Comparison of ENCODE assay signal across 15 cellular contexts in the genomic region with DNA sequence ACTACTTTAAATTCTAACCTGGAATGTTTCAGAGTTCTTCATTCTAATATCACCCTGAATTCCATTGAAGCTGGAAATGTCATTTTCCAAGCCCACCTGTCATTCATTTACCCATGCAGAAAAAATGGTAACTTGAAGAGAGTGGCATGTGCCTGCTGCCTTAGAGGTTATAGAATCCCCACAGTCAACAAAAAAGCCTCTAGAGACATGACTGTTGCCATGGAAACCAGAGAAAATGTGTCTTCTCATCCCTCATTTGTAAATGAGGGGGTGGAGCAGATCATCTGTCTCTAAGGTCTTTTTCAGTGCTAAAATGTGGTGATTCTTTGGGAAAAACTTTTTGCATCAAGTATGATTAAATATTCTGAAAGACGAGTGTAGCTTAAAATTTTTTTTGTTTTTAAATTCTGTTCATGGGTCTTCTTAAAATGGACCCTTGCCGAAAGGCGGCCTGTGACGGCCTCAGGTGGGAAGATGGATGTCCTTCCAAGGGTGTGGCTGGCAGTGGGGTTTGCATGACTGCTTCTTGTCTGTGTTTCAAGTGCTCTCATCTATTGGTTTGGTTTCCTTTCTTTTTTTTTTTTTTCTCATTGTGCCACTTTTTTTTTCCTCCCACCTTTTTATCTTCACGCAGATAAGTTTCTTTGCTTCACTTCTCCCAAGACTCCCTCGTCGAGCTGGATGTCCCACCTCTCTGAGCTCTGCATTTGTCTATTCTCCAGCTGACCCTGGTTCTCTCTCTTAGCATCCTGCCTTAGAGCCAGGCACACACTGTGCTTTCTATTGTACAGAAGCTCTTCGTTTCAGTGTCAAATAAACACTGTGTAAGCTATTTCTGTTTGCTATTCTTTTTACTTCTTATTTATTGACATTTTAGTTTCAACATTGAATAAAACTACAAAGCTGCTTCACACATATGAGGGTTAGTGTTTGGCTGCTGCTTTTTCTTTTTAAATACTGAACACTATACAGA. TPM values are rescaled to one million over a fixed set of nuclear protein-coding genes. Genes with fewer than 3 reads are reported as not detected.
DNase-seq lines count a peak whose midpoint lies in the region; ATAC-seq and TF ChIP-seq lines count a peak whose summit lies in the region.
"Had no signal": no experiment of that assay in that cellular context is flagged by ENCODE, and none has a peak within 500 bp of the region (broad histone marks: within the 10 kb centered on the region; RNA-seq: fewer than 3 reads in every experiment).

No MANE protein-coding gene starts in this region.

- WGBS in smooth muscle cell (ENCODE audit: low lambda C conversion rate) = 89% methylated on average over 8 of the region's 8 CpGs

- no peak overlapping the region for H3K9ac ChIP-seq in smooth muscle cell (ENCODE audit: low read depth)

- H3K27me3 ChIP-seq in smooth muscle cell (ENCODE audit: low read depth) (no peaks in the 10 kb centered on the region), lower lobe of right lung (ENCODE audit: low read depth) (no peaks in the 10 kb centered on the region)
- H3K27me3 ChIP-seq: Peyer's patch, thyroid gland had no signal

- DNase-seq in DMS53 (lab: John Stamatoyannopoulos, UW) (peak; percentile 46), DMS53 treated with DMSO at 0.1 percent for 48 hours (lab: John Stamatoyannopoulos, UW; ENCODE audit: unreplicated experiment) (no peak), NCI-H69 (lab: John Stamatoyannopoulos, UW) (peak; percentile 61), fibroblast of villous mesenchyme (ENCODE audit: low read depth) (peak; percentile 36), smooth muscle cell (lab: John Stamatoyannopoulos, UW; ENCODE audit: unreplicated experiment) (no peak), lower lobe of right lung (no peak)
- no peak for DNase-seq in activated CD4-positive, alpha-beta T cell treated with anti-CD3 and anti-CD28 coated beads for 1 hour
- DNase-seq: 8988T; activated CD4-positive, alpha-beta T cell treated with anti-CD3 and anti-CD28 coated beads, Interleukin-2, amount 50 U/mL, for 4 hours; Caco-2; natural killer cell; Peyer's patch had no signal

- no peaks in the 10 kb centered on the region for H3K9me3 ChIP-seq in smooth muscle cell (replicated peaks; ENCODE audit: low read depth)
- H3K9me3 ChIP-seq in lower lobe of right lung = no peaks in the 10 kb centered on the region
- H3K9me3 ChIP-seq: Caco-2, Peyer's patch, thyroid gland had no signal

- H3K27ac ChIP-seq in smooth muscle cell (ENCODE audit: low read depth) = peak overlapping the region; percentile 68
- H3K27ac ChIP-seq in lower lobe of right lung = no peak overlapping the region
- H3K27ac ChIP-seq: skin epidermis, thyroid gland had no signal

- no peak overlapping the region for H2AFZ ChIP-seq in smooth muscle cell (ENCODE audit: low read depth)

- peaks cover 95% of the 10 kb centered on the region for H3F3A ChIP-seq in smooth muscle cell (ENCODE audit: low read depth)

- no peaks in the 10 kb centered on the region for H3K79me2 ChIP-seq in smooth muscle cell (ENCODE audit: low read depth)

- H3K4me2 ChIP-seq in smooth muscle cell = no peak overlapping the region

- H3K4me3 ChIP-seq in fibroblast of villous mesenchyme (ENCODE audit: low read depth, low read length) = no peak overlapping the region
- no peak overlapping the region for H3K4me3 ChIP-seq in smooth muscle cell
- no peak overlapping the region for H3K4me3 ChIP-seq in lower lobe of right lung
- H3K4me3 ChIP-seq: Peyer's patch, skin epidermis, thyroid gland had no signal

- peaks cover 97% of the 10 kb centered on the region for H4K20me1 ChIP-seq in smooth muscle cell (ENCODE audit: low read depth)

- no peak for ATAC-seq in lower lobe of right lung
- ATAC-seq in GM21576 (IDR thresholded peaks at IDR 0.05; ENCODE audit: unreplicated experiment) = no peak
- ATAC-seq: natural killer cell had no signal

- H3K36me3 ChIP-seq in smooth muscle cell (ENCODE audit: low read depth) (peaks cover 49% of the 10 kb centered on the region), lower lobe of right lung (peaks cover 95% of the 10 kb centered on the region)

- H3K4me1 ChIP-seq in smooth muscle cell (ENCODE audit: low read depth) (no peaks in the 10 kb centered on the region), lower lobe of right lung (no peaks in the 10 kb centered on the region)
- H3K4me1 ChIP-seq: Caco-2 had no signal

- intact Hi-C loops in lower lobe of right lung (cut with DNase I) = no loop called here

- TF ChIP-seq CTCF in fibroblast of villous mesenchyme (IDR thresholded peaks at IDR 0.05; ENCODE audit: insufficient read depth, low read depth, low read length) = no peak
- no peak for TF ChIP-seq CTCF in smooth muscle cell (IDR thresholded peaks at IDR 0.05; ENCODE audit: borderline replicate concordance, insufficient read depth, poor library complexity, severe bottlenecking)
- no peak for TF ChIP-seq CTCF in lower lobe of right lung (IDR thresholded peaks at IDR 0.05)

RNA-seq across cellular contexts. Expression of a gene that starts 23.0 kb away (rescaled TPM):
- 2,255 and 2,551 TPM in 2 replicates for total RNA-seq in fibroblast of villous mesenchyme
- 1,694 and 1,869 TPM in 2 replicates for total RNA-seq in smooth muscle cell
- polyA plus RNA-seq in smooth muscle cell = 1,915 and 2,406 TPM in 2 replicates
- total RNA-seq in lower lobe of right lung = 137 TPM

RNA-seq across cellular contexts. Expression of a gene that starts 56.1 kb away (rescaled TPM):
- total RNA-seq in fibroblast of villous mesenchyme (31.6 and 63.5 TPM in 2 replicates), smooth muscle cell (12.5 and 41.0 TPM in 2 replicates), lower lobe of right lung (34.7 TPM)
- 9.0 and 13.8 TPM in 2 replicates for polyA plus RNA-seq in smooth muscle cell

Comparison
In these comparisons a context has a peak if more than half of its experiments do, and no peak if none do; other contexts are left out.
1. DNase-seq: peak in DMS53 (single experiment), NCI-H69 (single experiment) and fibroblast of villous mesenchyme (single experiment); none in DMS53 treated with DMSO at 0.1 percent for 48 hours (single experiment), smooth muscle cell (single experiment), lower lobe of right lung (single experiment) and activated CD4-positive, alpha-beta T cell treated with anti-CD3 and anti-CD28 coated beads for 1 hour (single experiment).
2. RNA of a gene that starts 23.0 kb away (total RNA-seq): 2,255 to 2,551 TPM in fibroblast of villous mesenchyme and 1,694 to 1,869 TPM in smooth muscle cell; 137 TPM in lower lobe of right lung (single experiment); every median in the first group is over 10 times any median in the second.